19 cellular contexts compared by ENCODE assay signal in genomic region chr1:166691476-166691875, GRCh38.
"Had no signal": no experiment of that assay in that cellular context is flagged by ENCODE, and none has a peak within 500 bp of the region (broad histone marks: within the 10 kb centered on the region; RNA-seq: fewer than 3 reads in every experiment).

No MANE protein-coding gene starts in this region.

- DNase-seq: erythroblast; foreskin keratinocyte; head of caudate nucleus; left colon; left ventricle myocardium superior; mesendoderm; naive B cell; occipital lobe; pancreas; right cardiac atrium; stimulated activated CD4-positive, alpha-beta T cell treated with anti-CD3 and anti-CD28 coated beads, Interleukin-2, amount 100 ng/mL, for 48 hours; stimulated activated naive CD4-positive, alpha-beta T cell treated with Interleukin-2 at 50 U/mL for 16 hours; upper lobe of left lung; uterus had no signal

- H3K4me1 Mint-ChIP-seq: naive B cell, nephron had no signal

- H3K36me3 ChIP-seq: pancreas, upper lobe of left lung, uterus had no signal

- H3K27ac ChIP-seq: foreskin keratinocyte, hepatocyte, pancreas, upper lobe of left lung, uterus had no signal

- H3K4me3 Mint-ChIP-seq: naive B cell, nephron had no signal

- H2AFZ ChIP-seq: hepatocyte had no signal

- H3K27ac Mint-ChIP-seq: naive B cell, nephron, progenitor cell of endocrine pancreas had no signal

- H3K27me3 ChIP-seq: foreskin keratinocyte, hepatocyte, pancreas, upper lobe of left lung, uterus had no signal

- H3K4me1 ChIP-seq: foreskin keratinocyte, pancreas, upper lobe of left lung, uterus had no signal

- H3K4me2 ChIP-seq: hepatocyte, smooth muscle cell had no signal

- H3K79me2 ChIP-seq: hepatocyte had no signal

- H3K27me3 Mint-ChIP-seq: progenitor cell of endocrine pancreas had no signal

- H3K36me3 Mint-ChIP-seq: naive B cell had no signal

- H3K4me3 ChIP-seq: hepatocyte, lung, pancreas, smooth muscle cell, upper lobe of left lung, uterus had no signal

- ATAC-seq: foreskin keratinocyte, left colon, left ventricle myocardium superior, pancreas, right cardiac atrium had no signal
